Comparison of ENCODE assay signal across 9 cellular contexts in genomic region chr11:27213232-27213660, GRCh38.
DNase-seq lines count a peak whose midpoint lies in the region; ATAC-seq and TF ChIP-seq lines count a peak whose summit lies in the region.
"Had no signal": no experiment of that assay in that cellular context is flagged by ENCODE, and none has a peak within 500 bp of the region (broad histone marks: within the 10 kb centered on the region; RNA-seq: fewer than 3 reads in every experiment).

No MANE protein-coding gene starts in this region.

- TF ChIP-seq CTCF in AG10803 (conservative IDR thresholded peaks at IDR 0.05; ENCODE audit: low read length) (no peak), brain microvascular endothelial cell (IDR thresholded peaks at IDR 0.05; ENCODE audit: low read depth, low read length, missing control alignments) (no peak)

- DNase-seq in AG10803 (ENCODE audit: low read depth) (peak; percentile 97), HT1080 (ENCODE audit: low read depth) (peak; percentile 93), brain microvascular endothelial cell (peak; percentile 59), left kidney (ENCODE audit: low read depth, low spot score) (peak; percentile 43), ecto neural progenitor cell (ENCODE audit: low spot score) (no peak), middle frontal gyrus (ENCODE audit: extremely low spot score, low spot score) (no peak), iPS-NIHi11 (ENCODE audit: low spot score) (no peak)
- DNase-seq: stimulated activated CD4-positive, alpha-beta T cell treated with anti-CD3 and anti-CD28 coated beads, Interleukin-12 subunit alpha, Interleukin-12 subunit beta, amount 100 ng/mL, for 4 hours had no signal

- peak overlapping the region; percentile 55 for H3K27ac ChIP-seq in brain microvascular endothelial cell

- no peaks in the 10 kb centered on the region for H3K27me3 ChIP-seq in brain microvascular endothelial cell (replicated peaks)

- no peak for ATAC-seq in GM19455 (IDR thresholded peaks at IDR 0.05; ENCODE audit: unreplicated experiment)

- H3K4me3 ChIP-seq in AG10803 (ENCODE audit: low read length) = no peak overlapping the region
- H3K4me3 ChIP-seq in brain microvascular endothelial cell (ENCODE audit: low read depth, low read length) = no peak overlapping the region

- H3K36me3 ChIP-seq in brain microvascular endothelial cell (replicated peaks) = no peaks in the 10 kb centered on the region

- in situ Hi-C loops in brain microvascular endothelial cell (cut with HindIII; ENCODE audit: low pct_ligation_motif_present, low sequenced_read_pairs) = no loop called here

Comparison
In these comparisons a context has a peak if more than half of its experiments do, and no peak if none do; other contexts are left out.
1. DNase-seq: peak in AG10803 (single experiment), HT1080 (single experiment), brain microvascular endothelial cell (single experiment) and left kidney (single experiment); none in ecto neural progenitor cell (single experiment), middle frontal gyrus (single experiment) and iPS-NIHi11 (single experiment).